1 cellular context compared by ENCODE assay signal in the genomic region with DNA sequence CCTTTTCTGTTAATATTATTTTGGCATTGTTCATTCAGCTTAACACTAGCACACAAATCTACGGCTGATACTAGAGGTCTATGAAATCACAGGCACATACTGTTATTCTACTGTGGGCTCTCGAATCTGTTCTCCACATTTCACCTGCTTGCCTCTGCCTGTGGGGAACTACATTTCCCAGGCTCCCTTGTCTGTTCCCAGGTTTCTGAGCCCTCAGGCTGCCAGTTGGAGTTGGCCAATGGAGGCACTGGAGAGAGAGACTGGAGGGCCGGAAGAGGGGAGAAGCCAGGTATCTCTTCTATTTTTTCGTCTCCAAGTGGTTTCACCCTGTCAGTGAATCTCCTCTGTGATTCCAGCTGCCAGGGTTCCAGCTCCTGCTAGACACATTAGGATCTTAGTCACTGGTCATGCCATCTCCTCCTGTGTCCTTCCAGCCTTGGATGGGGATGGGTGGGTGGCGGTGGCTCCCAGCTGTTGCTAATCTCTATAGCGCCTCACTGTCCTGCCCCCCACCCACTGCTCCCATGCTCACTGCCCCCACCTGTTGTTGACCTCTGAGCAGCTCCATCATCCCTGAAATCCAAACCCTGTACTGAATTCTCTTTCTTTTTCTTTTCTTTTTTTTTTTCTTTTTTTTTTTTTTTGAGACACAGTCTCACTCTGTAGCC.
TF ChIP-seq lines count a peak whose summit lies in the region.

No MANE protein-coding gene starts in this region.

TF ChIP-seq in HCT116, 20 proteins besides CTCF, POLR2A, EP300 and RAD21 (continued from another document):
- TF ChIP-seq ZNF274 (IDR thresholded peaks at IDR 0.05; ENCODE audit: low read depth, low read length) (no peak), FOSL1 (IDR thresholded peaks at IDR 0.05; ENCODE audit: low read depth) (no peak), SIN3A (IDR thresholded peaks at IDR 0.05; ENCODE audit: low read depth) (no peak), POLR2AphosphoS5 (IDR thresholded peaks at IDR 0.05; ENCODE audit: low read depth, low read length) (no peak), YY1 (IDR thresholded peaks at IDR 0.05; ENCODE audit: extremely low read depth, insufficient replicate concordance, low read depth, low read length) (no peak), SRF (IDR thresholded peaks at IDR 0.05; ENCODE audit: low read depth) (no peak), ELF1 (IDR thresholded peaks at IDR 0.05; ENCODE audit: borderline replicate concordance, low read depth) (no peak), EZH2 (IDR thresholded peaks at IDR 0.05) (no peak)
TF ChIP-seq in HCT116: peak in this region for 0.
